10 cellular contexts compared by ENCODE assay signal in genomic region chr2:64770781-64771334, GRCh38.
A peak's percentile ranks its signal among the peaks of the same experiment; 100 is the strongest.
DNase-seq lines count a peak whose midpoint lies in the region; ATAC-seq and TF ChIP-seq lines count a peak whose summit lies in the region.
"Had no signal": no experiment of that assay in that cellular context is flagged by ENCODE, and none has a peak within 500 bp of the region (broad histone marks: within the 10 kb centered on the region; RNA-seq: fewer than 3 reads in every experiment).

No MANE protein-coding gene starts in this region.

- H3K4me2 ChIP-seq in mesendoderm (ENCODE audit: low read length) = no peak overlapping the region

- H3K56ac ChIP-seq in mesendoderm (ENCODE audit: low read length) = no peak overlapping the region

- H3K36me3 ChIP-seq in mesendoderm (ENCODE audit: control insufficient read depth, insufficient read depth, low read length) = no peaks in the 10 kb centered on the region
- no peaks in the 10 kb centered on the region for H3K36me3 ChIP-seq in upper lobe of right lung

- intact Hi-C loops in upper lobe of right lung (cut with DNase I) = no loop called here

- no peak overlapping the region for H3K23ac ChIP-seq in mesendoderm (ENCODE audit: low read length)

- peak; percentile 37 for TF ChIP-seq CTCF in epithelial cell of esophagus (IDR thresholded peaks at IDR 0.05; ENCODE audit: insufficient read depth, low read depth, low read length, missing control alignments)
- TF ChIP-seq CTCF in upper lobe of right lung (IDR thresholded peaks at IDR 0.05) = no peak

- H2BK15ac ChIP-seq in mesendoderm (replicated peaks; ENCODE audit: low read depth) = no peak overlapping the region

- H2BK5ac ChIP-seq in mesendoderm (ENCODE audit: low read length) = no peak overlapping the region

- ATAC-seq in HG02885 (IDR thresholded peaks at IDR 0.05; ENCODE audit: poor library complexity, unreplicated experiment) (no peak), upper lobe of right lung (no peak), GM19328 (IDR thresholded peaks at IDR 0.05; ENCODE audit: unreplicated experiment) (no peak), GM18502 (IDR thresholded peaks at IDR 0.05; ENCODE audit: poor library complexity, unreplicated experiment) (no peak)

- no peaks in the 10 kb centered on the region for H3K9me3 ChIP-seq in upper lobe of right lung

- H3K79me1 ChIP-seq in mesendoderm (ENCODE audit: low read length) = no peaks in the 10 kb centered on the region

- H3K4me1 ChIP-seq in mesendoderm (ENCODE audit: control insufficient read depth, low read depth, low read length) = peaks cover 2% of the 10 kb centered on the region
- peaks cover 16% of the 10 kb centered on the region for H3K4me1 ChIP-seq in upper lobe of right lung

- no peak overlapping the region for H4K5ac ChIP-seq in mesendoderm (ENCODE audit: low read length)

- DNase-seq in AG08396 (ENCODE audit: low spot score) = peak; percentile 80
- DNase-seq in M059J (ENCODE audit: low read depth) = peak; percentile 94
- DNase-seq in epithelial cell of esophagus (ENCODE audit: low read depth) = peak; percentile 92
- peak; percentile 15 for DNase-seq in mesendoderm
- no peak for DNase-seq in upper lobe of right lung
- DNase-seq: effector CD4-positive, alpha-beta T cell; NCI-H1694 had no signal

- no peak overlapping the region for H2BK120ac ChIP-seq in mesendoderm (ENCODE audit: low read depth, low read length)

- H3K4me3 ChIP-seq in epithelial cell of esophagus (ENCODE audit: low read length) = no peak overlapping the region
- H3K4me3 ChIP-seq in mesendoderm (ENCODE audit: low read length) = no peak overlapping the region
- no peak overlapping the region for H3K4me3 ChIP-seq in upper lobe of right lung

- H2AK5ac ChIP-seq in mesendoderm (ENCODE audit: low read length) = no peak overlapping the region

- H3K18ac ChIP-seq in mesendoderm (ENCODE audit: low read length) = no peak overlapping the region

- no peak overlapping the region for H4K8ac ChIP-seq in mesendoderm (ENCODE audit: low read depth, low read length)

- no peak overlapping the region for H3K4ac ChIP-seq in mesendoderm (ENCODE audit: low read depth, low read length)

- H3K9ac ChIP-seq in mesendoderm (ENCODE audit: low read length) = no peak overlapping the region

- no peaks in the 10 kb centered on the region for H3K79me2 ChIP-seq in mesendoderm (ENCODE audit: control insufficient read depth, insufficient read depth, low read length)

- peaks cover 2% of the 10 kb centered on the region for H3K27me3 ChIP-seq in mesendoderm (ENCODE audit: insufficient read depth, low read length, poor library complexity)
- H3K27me3 ChIP-seq in upper lobe of right lung = no peaks in the 10 kb centered on the region

- H3K27ac ChIP-seq in mesendoderm (ENCODE audit: low read depth, low read length) (no peak overlapping the region), upper lobe of right lung (no peak overlapping the region)

- WGBS in mesendoderm (ENCODE audit: extremely low coverage, insufficient coverage, low lambda C conversion rate) = no CpG with 5 or more reads among the region's 5 CpGs
